ENCODE assay signal across 1 cellular context in the genomic region with DNA sequence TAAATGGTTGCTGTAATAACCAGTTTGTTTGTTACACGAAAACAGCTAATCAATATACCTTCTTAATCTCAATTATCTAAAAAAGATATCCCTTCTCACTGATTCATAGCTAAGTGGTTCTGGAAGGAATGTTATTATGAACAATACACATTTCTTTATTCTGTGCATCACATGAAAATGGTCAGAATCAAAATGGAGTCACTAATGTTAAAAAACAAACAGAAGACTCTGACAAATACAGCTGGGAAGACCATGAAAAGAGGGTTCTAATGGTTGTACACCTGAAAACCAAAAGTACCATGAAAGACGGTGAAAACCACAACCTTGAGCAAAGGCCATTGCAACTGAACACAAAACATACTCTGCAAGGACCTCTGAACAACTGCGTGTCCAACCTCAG. TPM values are rescaled to one million over a fixed set of nuclear protein-coding genes. Genes with fewer than 3 reads are reported as not detected.
"Had no signal": no experiment of that assay in that cellular context is flagged by ENCODE, and none has a peak within 500 bp of the region (broad histone marks: within the 10 kb centered on the region; RNA-seq: fewer than 3 reads in every experiment).

No MANE protein-coding gene starts in this region.

RNA-seq across cellular contexts. Expression of a gene that starts 23.5 kb away (rescaled TPM):
- total RNA-seq: MCF 10A had no signal
